1 cellular context compared by ENCODE assay signal in genomic region chr11:34744511-34744910, GRCh38.
TF ChIP-seq lines count a peak whose summit lies in the region.

No MANE protein-coding gene starts in this region.

TF ChIP-seq in WTC11, 78 proteins besides CTCF, POLR2A, EP300 and RAD21 (continued from another document):
- TF ChIP-seq ZNF512 (CRISPR knock-in tag; IDR thresholded peaks at IDR 0.05; ENCODE audit: borderline replicate concordance), result no peak
- TF ChIP-seq PRRX2 (CRISPR knock-in tag; IDR thresholded peaks at IDR 0.05), result no peak
- TF ChIP-seq FOXP1 (CRISPR knock-in tag; IDR thresholded peaks at IDR 0.05; ENCODE audit: borderline replicate concordance), result no peak
- TF ChIP-seq ZNF219 (CRISPR knock-in tag; IDR thresholded peaks at IDR 0.05; ENCODE audit: borderline replicate concordance), result no peak
- no peak for TF ChIP-seq ATF2 (CRISPR knock-in tag; IDR thresholded peaks at IDR 0.05; ENCODE audit: borderline replicate concordance, low read depth)
